ENCODE assay signal across 22 cellular contexts in the genomic region with DNA sequence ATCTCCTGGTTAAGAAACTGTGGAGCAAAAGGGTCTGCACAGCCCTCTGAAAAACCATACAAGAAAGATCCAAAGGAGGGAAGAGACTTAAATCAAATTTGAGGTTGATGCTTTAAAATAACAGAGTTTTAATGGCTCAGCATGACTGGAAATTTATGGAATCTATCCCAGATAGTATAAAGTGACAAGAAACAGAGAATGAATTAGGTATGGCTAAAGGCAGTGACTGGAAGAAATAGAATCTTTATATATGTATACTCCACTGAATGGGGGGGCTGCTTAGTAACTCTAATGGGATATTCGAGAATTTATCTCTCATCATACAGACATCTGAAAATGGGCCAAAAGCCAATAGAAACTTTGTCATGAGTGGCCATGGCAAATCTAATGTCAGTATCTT.
"Had no signal": no experiment of that assay in that cellular context is flagged by ENCODE, and none has a peak within 500 bp of the region (broad histone marks: within the 10 kb centered on the region; RNA-seq: fewer than 3 reads in every experiment).

No MANE protein-coding gene starts in this region.

- ATAC-seq: left colon; natural killer cell; right lobe of liver; stimulated activated naive B cell treated with anti-CD40 and anti-IgM and Interleukin-4, amounts not matched to agents 10 μg/mL and 1 μg/mL and 100 μg/mL, for 72 hours; stimulated activated naive CD8-positive, alpha-beta T cell treated with anti-CD3 and anti-CD28 coated beads, Interleukin-15, Interleukin-2, amounts not matched to agents 100 U/mL and 50 U/mL, for 24 hours had no signal

- H3K27me3 ChIP-seq: ovary, right atrium auricular region, right lobe of liver, stomach, testis, thyroid gland, transverse colon, uterus had no signal

- H3K4me1 ChIP-seq: left ventricle myocardium inferior, right atrium auricular region, right lobe of liver, stomach, testis, thyroid gland, transverse colon, uterus had no signal

- H3K4me2 ChIP-seq: smooth muscle cell had no signal

- FAIRE-seq: islet of Langerhans, kidney had no signal

- H3K9me3 ChIP-seq: left ventricle myocardium inferior, ovary, right atrium auricular region, right lobe of liver, stomach, testis, thyroid gland, transverse colon, uterus had no signal

- H3K27ac ChIP-seq: left ventricle myocardium inferior, ovary, right atrium auricular region, right lobe of liver, stomach, testis, thyroid gland, transverse colon, uterus had no signal

- H3K36me3 ChIP-seq: left ventricle myocardium inferior, ovary, right atrium auricular region, right lobe of liver, stomach, thyroid gland, transverse colon, uterus had no signal

- H3K4me3 ChIP-seq: left ventricle myocardium inferior, lung, ovary, right atrium auricular region, right lobe of liver, smooth muscle cell, stomach, testis, thyroid gland, transverse colon, uterus had no signal

- DNase-seq: hippocampal formation; kidney; left colon; left ventricle myocardium inferior; mesendoderm; naive B cell; natural killer cell; ovary; right lobe of liver; stimulated activated CD4-positive, alpha-beta T cell treated with anti-CD3 and anti-CD28 coated beads, Interleukin-1b, Interleukin-23, amount 100 ng/mL, for 48 hours; stimulated activated CD4-positive, alpha-beta T cell treated with anti-CD3 and anti-CD28 coated beads, Interleukin-2, amount 100 ng/mL, for 48 hours; stimulated activated naive B cell treated with anti-CD40 and anti-IgM and Interleukin-4, amounts not matched to agents 10 μg/mL and 1 μg/mL and 100 μg/mL, for 72 hours; stimulated activated naive CD8-positive, alpha-beta T cell treated with anti-CD3 and anti-CD28 coated beads, Interleukin-15, Interleukin-2, amounts not matched to agents 100 U/mL and 50 U/mL, for 24 hours; stomach; testis; thyroid gland; transverse colon; uterus had no signal
